8 cellular contexts compared by ENCODE assay signal in the genomic region with DNA sequence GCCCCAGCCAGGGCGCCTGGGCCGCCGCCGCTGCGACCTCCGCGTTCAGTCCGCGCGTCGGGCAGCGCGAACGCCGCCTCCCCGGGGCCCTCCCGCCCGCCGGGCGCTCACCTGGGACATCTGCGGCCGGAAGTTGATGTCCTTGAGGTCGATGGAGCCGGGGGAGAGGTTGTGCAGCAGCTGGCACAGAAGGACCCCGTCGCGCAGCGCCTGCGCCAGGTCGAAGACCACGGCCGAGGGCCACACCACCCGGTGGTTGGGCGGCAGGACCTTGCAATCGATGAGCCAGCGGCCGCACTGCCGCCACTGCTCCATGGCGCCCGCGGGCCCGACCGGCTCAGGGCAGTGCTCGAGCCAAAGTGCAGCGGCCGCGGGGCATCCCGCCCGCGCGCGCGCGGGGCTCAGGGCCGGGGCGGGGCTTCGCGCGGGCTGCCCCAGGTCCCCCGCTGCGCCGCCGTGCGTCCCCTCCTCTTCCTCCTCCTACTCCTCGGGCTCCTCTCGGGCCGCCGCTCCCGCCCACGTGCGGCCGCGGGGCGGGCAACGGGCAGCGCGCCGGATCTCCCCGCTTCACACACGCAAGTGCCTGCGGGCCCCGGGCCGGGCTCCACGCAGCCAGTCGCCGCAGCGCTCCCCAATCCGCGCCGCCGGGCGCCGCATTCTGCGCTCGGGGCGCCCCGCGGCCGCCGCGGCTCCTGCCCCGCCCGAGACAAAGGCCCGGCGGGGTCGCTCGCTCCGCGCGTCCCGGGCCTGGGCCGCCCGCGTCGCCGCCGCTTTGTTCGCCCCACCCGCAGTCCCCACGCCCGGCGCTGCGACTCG. TPM values are rescaled to one million over a fixed set of nuclear protein-coding genes. Genes with fewer than 3 reads are reported as not detected.
DNase-seq lines count a peak whose midpoint lies in the region; ATAC-seq and TF ChIP-seq lines count a peak whose summit lies in the region.

Gene VAV2 (minus strand): TSS at position 361 of the 816 bp plus-strand sequence. CDS start 46 bp downstream, at position 315.

- peaks cover 0 to 5% (median 3%) of the 10 kb centered on the region in 5 donors for H3K27me3 ChIP-seq in subcutaneous abdominal adipose tissue (ENCODE audit: control insufficient read depth in 5 of 5, insufficient read depth in 4 of 5, low read length in 5 of 5)

- TF ChIP-seq CTCF in 22Rv1 (IDR thresholded peaks at IDR 0.05) (no peak), endothelial cell (IDR thresholded peaks at IDR 0.05; ENCODE audit: unreplicated experiment) (no peak), mucosa of descending colon (IDR thresholded peaks at IDR 0.05) (no peak)
- TF ChIP-seq CTCF in activated CD8-positive, alpha-beta T cell treated with anti-CD3 and anti-CD28 coated beads for 36 hours (IDR thresholded peaks at IDR 0.05), result no peak

- H3K9me3 ChIP-seq in mucosa of descending colon (no peaks in the 10 kb centered on the region), subcutaneous abdominal adipose tissue (ENCODE audit: control insufficient read depth in 5 of 5, low read length in 5 of 5) (no peaks in the 10 kb centered on the region)

- peaks cover 3% of the 10 kb centered on the region for H3K27me3 Mint-ChIP-seq in activated CD8-positive, alpha-beta T cell treated with anti-CD3 and anti-CD28 coated beads for 36 hours
- peaks cover 5% of the 10 kb centered on the region for H3K27me3 Mint-ChIP-seq in endothelial cell (ENCODE audit: unreplicated experiment)

- H3K27ac ChIP-seq in 22Rv1, result peak within 1 kb of the TSS; percentile 84
- peak within 1 kb of the TSS; percentile 62 for H3K27ac ChIP-seq in subcutaneous abdominal adipose tissue (ENCODE audit: low read depth, low read length)

- H3K9ac ChIP-seq in subcutaneous abdominal adipose tissue (ENCODE audit: low read length in 5 of 5), result peak within 1 kb of the TSS in 4 of 5 donors; percentile 77 to 85 (median 78)

- H3K4me1 ChIP-seq in mucosa of descending colon (ENCODE audit: low read depth) (peaks cover 25% of the 10 kb centered on the region), subcutaneous abdominal adipose tissue (ENCODE audit: control insufficient read depth in 5 of 5, insufficient read depth in 5 of 5, low read length in 5 of 5) (peaks cover 0 to 40% (median 27%) of the 10 kb centered on the region in 5 donors)

- H3K9me3 Mint-ChIP-seq in activated CD8-positive, alpha-beta T cell treated with anti-CD3 and anti-CD28 coated beads for 36 hours, result no peaks in the 10 kb centered on the region
- no peaks in the 10 kb centered on the region for H3K9me3 Mint-ChIP-seq in endothelial cell (ENCODE audit: unreplicated experiment)

- peak; percentile 37 for DNase-seq in NCI-H2196 (lab: John Stamatoyannopoulos, UW; ENCODE audit: unreplicated experiment)
- DNase-seq in activated CD8-positive, alpha-beta T cell treated with anti-CD3 and anti-CD28 coated beads for 36 hours, result peak; percentile 55
- DNase-seq in endothelial cell (ENCODE audit: low spot score), result peak; percentile 62
- peak; percentile 58 to 81 (median 78) for DNase-seq in mucosa of descending colon

- intact Hi-C loops in activated CD8-positive, alpha-beta T cell treated with anti-CD3 and anti-CD28 coated beads for 36 hours (cut with micrococcal nuclease), result no loop called here
- intact Hi-C loops in mucosa of descending colon (cut with DNase I, micrococcal nuclease), result loop anchor here in 1 of 2 donors (5.0 kb wide), 1 partner anchor 200 kb away; no protein-coding TSS in a partner anchor

- peak; percentile 64 for TF ChIP-seq POLR2A in GM18505 (IDR thresholded peaks at IDR 0.05; ENCODE audit: borderline replicate concordance, extremely low read depth, insufficient read depth, insufficient read length)

- peak within 1 kb of the TSS; percentile 63 for H3K4me3 Mint-ChIP-seq in activated CD8-positive, alpha-beta T cell treated with anti-CD3 and anti-CD28 coated beads for 36 hours
- peak within 1 kb of the TSS; percentile 89 for H3K4me3 Mint-ChIP-seq in endothelial cell (ENCODE audit: unreplicated experiment)

- ATAC-seq in GM18505 (IDR thresholded peaks at IDR 0.05; ENCODE audit: unreplicated experiment) (peak; percentile 46), HG02885 (IDR thresholded peaks at IDR 0.05; ENCODE audit: poor library complexity, unreplicated experiment) (peak; percentile 59), mucosa of descending colon (peak; percentile 37)
- ATAC-seq in activated CD8-positive, alpha-beta T cell treated with anti-CD3 and anti-CD28 coated beads for 36 hours, result peak; percentile 48

- H3K4me3 ChIP-seq in mucosa of descending colon (peak within 1 kb of the TSS; percentile 46), subcutaneous abdominal adipose tissue (ENCODE audit: low read depth in 1 of 5, low read length in 5 of 5) (peak within 1 kb of the TSS in 4 of 5 donors; percentile 75 to 87 (median 80))

- H3K27ac Mint-ChIP-seq in activated CD8-positive, alpha-beta T cell treated with anti-CD3 and anti-CD28 coated beads for 36 hours, result no peak within 1 kb of the TSS
- no peak within 1 kb of the TSS for H3K27ac Mint-ChIP-seq in endothelial cell (ENCODE audit: unreplicated experiment)

- POLR2A ChIA-PET in activated CD8-positive, alpha-beta T cell treated with anti-CD3 and anti-CD28 coated beads for 36 hours (lab: Charles Lee), result interaction anchor here (1.2 kb wide), 1 partner anchor 200 kb away, joined by 5 read pairs; no protein-coding TSS in a partner anchor

- no peaks in the 10 kb centered on the region for H3K36me3 Mint-ChIP-seq in activated CD8-positive, alpha-beta T cell treated with anti-CD3 and anti-CD28 coated beads for 36 hours (ENCODE audit: low read depth)
- no peaks in the 10 kb centered on the region for H3K36me3 Mint-ChIP-seq in endothelial cell (ENCODE audit: low read depth, unreplicated experiment)

- H3K36me3 ChIP-seq in mucosa of descending colon (ENCODE audit: low read depth), result no peaks in the 10 kb centered on the region
- H3K36me3 ChIP-seq in subcutaneous abdominal adipose tissue (ENCODE audit: control insufficient read depth in 5 of 5, insufficient read depth in 5 of 5, low read length in 5 of 5), result no peaks in the 10 kb centered on the region

- CTCF ChIA-PET in activated CD8-positive, alpha-beta T cell treated with anti-CD3 and anti-CD28 coated beads for 36 hours (lab: Charles Lee), result interaction anchor here (3.6 to 5.0 kb wide), 2 partner anchors 198 to 210 kb away, joined by 54 to 122 read pairs; no protein-coding TSS in a partner anchor

- H3K4me1 Mint-ChIP-seq in activated CD8-positive, alpha-beta T cell treated with anti-CD3 and anti-CD28 coated beads for 36 hours (ENCODE audit: low read depth), result peaks cover 2% of the 10 kb centered on the region
- no peaks in the 10 kb centered on the region for H3K4me1 Mint-ChIP-seq in endothelial cell (ENCODE audit: unreplicated experiment)

RNA-seq across cellular contexts. Expression of gene VAV2, which starts in this region (rescaled TPM):
- 1 to 10 TPM; 5.1 to 5.4 TPM for total RNA-seq in activated CD8-positive, alpha-beta T cell treated with anti-CD3 and anti-CD28 coated beads for 36 hours
- 27.2 TPM for total RNA-seq in endothelial cell (ENCODE audit: unreplicated experiment)
- total RNA-seq in mucosa of descending colon, result 10 to 100 TPM; 29.4 to 34.8 (median 34.5) TPM

Comparison
In these comparisons a context has a peak if more than half of its experiments do, and no peak if none do; other contexts are left out.
1. Peak in every context shown above with its lines: DNase-seq, ATAC-seq, H3K4me3 ChIP-seq and H3K27ac ChIP-seq.